ENCODE assay signal across 2 cellular contexts in genomic region chr17:4960279-4960922, GRCh38.
TF ChIP-seq lines count a peak whose summit lies in the region.

No MANE protein-coding gene starts in this region.

TF ChIP-seq in GM23338, 12 proteins besides CTCF, POLR2A, EP300 and RAD21:
- TF ChIP-seq JUNB (IDR thresholded peaks at IDR 0.05; ENCODE audit: unreplicated experiment) (no peak), ZNF462 (CRISPR knock-in tag; IDR thresholded peaks at IDR 0.05) (no peak)

TF ChIP-seq in H1, 55 proteins besides CTCF, POLR2A, EP300 and RAD21:
- TF ChIP-seq USF2 (IDR thresholded peaks at IDR 0.05; ENCODE audit: low read length) (no peak), KDM1A (IDR thresholded peaks at IDR 0.05; ENCODE audit: borderline replicate concordance, low read length) (0 out of 2 replicates have a peak, but pooled peaks have one; percentile 65), SIX5 (IDR thresholded peaks at IDR 0.05; ENCODE audit: low read depth, low read length) (no peak)
